Comparison of ENCODE assay signal across 13 cellular contexts in the genomic region with DNA sequence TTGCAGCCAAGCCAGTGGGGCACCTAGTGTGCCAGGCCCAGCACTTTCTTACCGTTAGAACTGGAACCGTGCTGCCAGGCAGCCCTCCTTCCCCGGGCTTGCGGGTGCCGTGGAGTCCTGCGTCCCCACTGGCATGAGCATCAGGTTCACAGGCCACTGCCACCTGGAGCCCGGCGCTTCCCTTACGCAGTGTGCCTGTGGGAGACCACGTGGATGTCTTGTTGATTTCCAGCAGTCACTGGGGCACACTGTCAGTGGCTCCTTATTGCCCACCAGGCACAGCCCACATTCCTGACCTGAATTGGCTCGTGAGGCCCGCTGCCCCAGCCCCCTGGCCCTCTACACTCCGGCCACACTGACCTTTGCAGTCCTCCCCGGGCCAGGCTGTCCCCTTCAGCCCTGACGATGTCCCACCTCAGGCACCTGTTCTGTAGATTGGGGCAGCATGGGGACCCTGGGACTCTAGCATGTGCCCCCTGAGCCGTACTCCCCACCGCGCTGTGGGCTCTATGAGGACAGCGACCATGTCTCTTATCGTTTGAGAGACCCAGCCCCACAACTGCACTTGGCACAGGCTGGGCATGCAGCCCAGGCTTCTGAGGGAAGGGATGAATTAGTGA.
"Had no signal": no experiment of that assay in that cellular context is flagged by ENCODE, and none has a peak within 500 bp of the region (broad histone marks: within the 10 kb centered on the region; RNA-seq: fewer than 3 reads in every experiment).

No MANE protein-coding gene starts in this region.

- H3K9me3 ChIP-seq: gastroesophageal sphincter, lower lobe of right lung, suprapubic skin, upper lobe of left lung had no signal

- H3K27ac ChIP-seq: brain microvascular endothelial cell, coronary artery, gastroesophageal sphincter, lower lobe of right lung, suprapubic skin, upper lobe of left lung had no signal

- DNase-seq: activated CD4-positive, alpha-beta T cell treated with anti-CD3 and anti-CD28 coated beads, Interleukin-2, amount 50 U/mL, for 48 hours; activated naive CD4-positive, alpha-beta T cell treated with Interleukin-2 at 50 U/mL for 16 hours; activated naive CD8-positive, alpha-beta T cell treated with anti-CD3 and anti-CD28 coated beads, Interleukin-2, amount 10 ng/mL, durations not matched to agents 7 days and 5 days; amygdala; brain microvascular endothelial cell; left cardiac atrium; lower lobe of right lung; stimulated activated CD4-positive, alpha-beta T cell treated with anti-CD3 and anti-CD28 coated beads, Interleukin-2, amount 100 ng/mL, for 24 hours; stimulated activated naive CD8-positive, alpha-beta T cell treated with anti-CD3 and anti-CD28 coated beads, Interleukin-15, Interleukin-2, amounts not matched to agents 100 U/mL and 50 U/mL, for 24 hours; upper lobe of left lung had no signal

- H3K4me1 ChIP-seq: gastroesophageal sphincter, lower lobe of right lung, upper lobe of left lung had no signal

- H3K4me3 ChIP-seq: coronary artery, gastroesophageal sphincter, lower lobe of right lung, suprapubic skin, upper lobe of left lung had no signal

- H3K27me3 ChIP-seq: brain microvascular endothelial cell, gastroesophageal sphincter, suprapubic skin, upper lobe of left lung had no signal
